Comparison of ENCODE assay signal across 9 cellular contexts in the genomic region with DNA sequence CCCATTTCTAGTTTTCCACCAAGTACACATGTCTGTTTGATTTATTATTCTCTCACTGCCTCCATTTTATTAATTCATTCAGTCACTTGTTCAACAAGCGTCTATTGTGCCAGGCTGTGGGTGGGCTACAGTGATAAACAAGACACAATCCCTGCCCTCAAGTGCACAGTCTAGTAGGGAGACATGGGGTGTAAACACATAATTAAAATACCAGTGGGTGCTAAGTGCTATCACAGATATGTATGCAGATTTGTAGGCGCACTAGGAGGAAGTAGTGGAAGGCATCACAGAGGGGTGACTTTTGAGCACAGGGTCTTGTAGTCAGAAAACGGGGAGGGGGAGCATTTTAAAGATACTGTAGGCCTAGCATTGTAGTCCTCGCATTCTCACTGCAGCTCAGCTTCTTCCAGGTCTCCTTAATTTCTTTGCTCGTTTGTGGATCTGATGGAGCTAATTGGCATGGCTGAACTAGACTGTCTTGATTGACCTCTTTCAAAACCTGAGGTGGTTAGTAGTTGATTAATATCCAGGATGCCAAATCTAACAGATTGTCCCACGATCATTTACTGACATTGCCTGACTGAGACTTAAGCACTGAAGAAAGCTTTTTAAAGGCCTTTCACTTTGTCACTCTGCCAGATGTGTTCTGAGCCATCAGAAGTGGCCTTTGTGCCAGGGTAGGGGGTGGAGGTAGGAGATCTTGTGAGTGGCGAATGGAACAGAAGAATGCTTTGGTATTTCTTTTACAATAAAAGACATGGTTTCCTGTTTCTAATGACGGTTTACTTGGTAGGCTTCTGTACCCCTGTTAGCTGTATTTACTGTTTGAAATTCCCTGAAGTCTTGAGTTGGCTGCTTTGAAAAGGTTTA.
A peak's percentile ranks its signal among the peaks of the same experiment; 100 is the strongest.
DNase-seq lines count a peak whose midpoint lies in the region; ATAC-seq, FAIRE-seq and TF ChIP-seq lines count a peak whose summit lies in the region.
"Had no signal": no experiment of that assay in that cellular context is flagged by ENCODE, and none has a peak within 500 bp of the region (broad histone marks: within the 10 kb centered on the region; RNA-seq: fewer than 3 reads in every experiment).

No MANE protein-coding gene starts in this region.

- peaks cover 74% of the 10 kb centered on the region for H3K4me1 Mint-ChIP-seq in astrocyte (ENCODE audit: low read depth, unreplicated experiment)

- POLR2A ChIA-PET in A549 (lab: Yijun Ruan, JAX) = no interaction called here

- H3K4me3 Mint-ChIP-seq in astrocyte (ENCODE audit: unreplicated experiment) = peak overlapping the region; percentile 63

- no peak overlapping the region for H4K91ac ChIP-seq in mesenchymal stem cell (ENCODE audit: low read length)

- peaks cover 19% of the 10 kb centered on the region for H3K79me1 ChIP-seq in mesenchymal stem cell (replicated peaks; ENCODE audit: low read length, poor library complexity, severe bottlenecking)

- no peak for DNase-seq in A549 (ENCODE audit: low read depth in 1 of 2, low spot score in 1 of 2)
- DNase-seq in astrocyte (ENCODE audit: low read depth) = peak; percentile 31
- no peak for DNase-seq in mesenchymal stem cell
- DNase-seq in NCI-H2171 (lab: John Stamatoyannopoulos, UW) = no peak
- DNase-seq: stimulated activated CD8-positive, alpha-beta memory T cell treated with anti-CD3 and anti-CD28 coated beads, Interleukin-4, amount 100 ng/mL, for 48 hours had no signal

- ATAC-seq in A549 (no peak), HG03196 (IDR thresholded peaks at IDR 0.05; ENCODE audit: unreplicated experiment) (no peak), GM19455 (IDR thresholded peaks at IDR 0.05; ENCODE audit: unreplicated experiment) (no peak), HG02938 (IDR thresholded peaks at IDR 0.05; ENCODE audit: unreplicated experiment) (no peak)

- no peak for FAIRE-seq in A549 (lab: Jason Lieb, UNC)
- FAIRE-seq in astrocyte (lab: Jason Lieb, UNC) = no peak

- no peak overlapping the region for H3K18ac ChIP-seq in mesenchymal stem cell (ENCODE audit: low read depth in 1 of 2, low read length in 2 of 2)

- H4K8ac ChIP-seq in mesenchymal stem cell (ENCODE audit: low read length) = no peak overlapping the region

- H3K27me3 ChIP-seq in HUES64 (ENCODE audit: insufficient read depth, low read length) (no peaks in the 10 kb centered on the region), astrocyte (ENCODE audit: insufficient read depth, low read length) (no peaks in the 10 kb centered on the region), mesenchymal stem cell (ENCODE audit: control insufficient read depth in 1 of 2, insufficient read depth in 1 of 2, low read length in 2 of 2) (no peaks in the 10 kb centered on the region)

- H3K4ac ChIP-seq in mesenchymal stem cell (ENCODE audit: low read depth in 1 of 2, low read length in 2 of 2) = no peak overlapping the region

- peak overlapping the region; percentile 100 for H3K27ac Mint-ChIP-seq in astrocyte (ENCODE audit: unreplicated experiment)

- H3K9me3 ChIP-seq in A549 (no peaks in the 10 kb centered on the region), HUES64 (ENCODE audit: insufficient read depth, low read depth, low read length) (no peaks in the 10 kb centered on the region), astrocyte (ENCODE audit: insufficient read depth, low read depth, low read length) (no peaks in the 10 kb centered on the region), mesenchymal stem cell (ENCODE audit: control insufficient read depth, low read length) (no peaks in the 10 kb centered on the region)

- TF ChIP-seq EP300 in A549 (IDR thresholded peaks at IDR 0.05) = no peak

- no peak overlapping the region for H2BK15ac ChIP-seq in mesenchymal stem cell (ENCODE audit: low read depth, poor library complexity, severe bottlenecking)

- no peaks in the 10 kb centered on the region for H3K36me3 Mint-ChIP-seq in astrocyte (ENCODE audit: low read depth, unreplicated experiment)

- no peak overlapping the region for H2BK120ac ChIP-seq in mesenchymal stem cell (ENCODE audit: low read depth, low read length)

- H3K36me3 ChIP-seq in HUES64 (ENCODE audit: insufficient read depth, low read length) (peaks cover 5% of the 10 kb centered on the region; the same call in 1 of the 2 replicates), astrocyte (ENCODE audit: insufficient read depth, low read length) (no peaks in the 10 kb centered on the region), mesenchymal stem cell (ENCODE audit: control insufficient read depth in 1 of 2, insufficient read depth in 2 of 2, low read depth in 1 of 2, low read length in 2 of 2) (peaks cover 0 to 9% of the 10 kb centered on the region in 2 experiments)

- H3K79me2 ChIP-seq in astrocyte (ENCODE audit: insufficient read depth, low read length) = peaks cover 63% of the 10 kb centered on the region

- peak overlapping the region; percentile 23; the same call in 1 of the 2 replicates for H3K9ac ChIP-seq in HUES64 (ENCODE audit: low read depth, low read length)
- peak overlapping the region; percentile 41 for H3K9ac ChIP-seq in astrocyte (ENCODE audit: low read length)
- H3K9ac ChIP-seq in mesenchymal stem cell (ENCODE audit: low read length) = no peak overlapping the region

- H3K14ac ChIP-seq in mesenchymal stem cell (ENCODE audit: low read length in 2 of 2) = no peak overlapping the region

- 74% methylated on average over 8 of the region's 8 CpGs for WGBS in A549 (ENCODE audit: missing lambda C conversion rate)
- 57% methylated on average over 8 of the region's 8 CpGs for WGBS in HUES64
- 65% methylated on average over 8 of the region's 8 CpGs for WGBS in mesenchymal stem cell

- no peak for TF ChIP-seq RAD21 in A549 (conservative IDR thresholded peaks at IDR 0.05 in 1 of 2, IDR thresholded peaks at IDR 0.05 in 1 of 2)

- no peak overlapping the region for H3K4me3 ChIP-seq in A549
- H3K4me3 ChIP-seq in HUES64 (ENCODE audit: low read length) = peak overlapping the region; percentile 6; the same call in 1 of the 2 replicates
- peak overlapping the region; percentile 10 for H3K4me3 ChIP-seq in astrocyte (ENCODE audit: insufficient read depth, low read depth, low read length)
- no peak overlapping the region for H3K4me3 ChIP-seq in mesenchymal stem cell (ENCODE audit: insufficient read depth in 1 of 2, low read depth in 1 of 2, low read length in 2 of 2)

- no peak overlapping the region for H2BK5ac ChIP-seq in mesenchymal stem cell (ENCODE audit: low read depth, low read length, poor library complexity, severe bottlenecking)

- CTCF ChIA-PET in A549 (lab: Yijun Ruan, JAX) = interaction anchor here (1.0 to 2.9 kb wide), 5 partner anchors 15 to 117 kb away, joined by 3 to 16 read pairs (median 5); a partner anchor contains a TSS

- H3K9me3 Mint-ChIP-seq in astrocyte (ENCODE audit: unreplicated experiment) = no peaks in the 10 kb centered on the region

- H3K4me2 ChIP-seq in A549 (peak overlapping the region; percentile 36), astrocyte (ENCODE audit: low read length) (peak overlapping the region; percentile 75), mesenchymal stem cell (ENCODE audit: low read length, poor library complexity, severe bottlenecking) (no peak overlapping the region)

- H3K23ac ChIP-seq in mesenchymal stem cell (ENCODE audit: low read length in 2 of 2) = no peak overlapping the region

- H4K20me1 ChIP-seq in astrocyte (ENCODE audit: insufficient read depth, low read length) = no peaks in the 10 kb centered on the region

- peaks cover 47% of the 10 kb centered on the region for H3K4me1 ChIP-seq in A549
- H3K4me1 ChIP-seq in HUES64 (ENCODE audit: insufficient read depth, low read length) = peaks cover 50% of the 10 kb centered on the region
- peaks cover 34% of the 10 kb centered on the region for H3K4me1 ChIP-seq in astrocyte (ENCODE audit: insufficient read depth, low read length)
- H3K4me1 ChIP-seq in mesenchymal stem cell (ENCODE audit: control insufficient read depth, insufficient read depth, low read depth, low read length) = peaks cover 12% of the 10 kb centered on the region

- no peaks in the 10 kb centered on the region for H3K27me3 Mint-ChIP-seq in astrocyte (ENCODE audit: low read depth, unreplicated experiment)

- peak overlapping the region; percentile 91 for H2AK5ac ChIP-seq in mesenchymal stem cell (ENCODE audit: low read length, severe bottlenecking)

- TF ChIP-seq CTCF in A549 (IDR thresholded peaks at IDR 0.05) = no peak
- TF ChIP-seq CTCF in astrocyte (IDR thresholded peaks at IDR 0.05; ENCODE audit: insufficient read depth, low read depth, low read length) = no peak

- H3K27ac ChIP-seq in A549 (peak overlapping the region in 1 of 2 experiments; percentile 60; a peak in 2 of 6 replicates), HUES64 (ENCODE audit: low read depth, low read length) (peak overlapping the region; percentile 43), astrocyte (ENCODE audit: low read depth, low read length) (peak overlapping the region; percentile 89), mesenchymal stem cell (ENCODE audit: low read length, poor library complexity, severe bottlenecking) (peak overlapping the region; percentile 62)

- no peak for TF ChIP-seq POLR2A in A549 (IDR thresholded peaks at IDR 0.05; ENCODE audit: low read length)

- peak overlapping the region in 1 of 2 experiments; percentile 55 for H2BK12ac ChIP-seq in mesenchymal stem cell (ENCODE audit: low read length in 2 of 2)

- H2AFZ ChIP-seq in astrocyte (ENCODE audit: low read depth, low read length) (no peak overlapping the region), mesenchymal stem cell (ENCODE audit: low read depth, low read length) (no peak overlapping the region)

TF ChIP-seq in A549, 52 proteins besides CTCF, POLR2A, EP300 and RAD21:
- TF ChIP-seq FOSB (CRISPR knock-in tag; IDR thresholded peaks at IDR 0.05) = no peak
- no peak for TF ChIP-seq ZNF302 (CRISPR knock-in tag; IDR thresholded peaks at IDR 0.05)
TF ChIP-seq in A549: peak in this region for 0.

Comparison
In these comparisons a context has a peak if more than half of its experiments do, and no peak if none do; other contexts are left out.
1. H3K4me3 ChIP-seq: peak in HUES64 (single experiment) and astrocyte (single experiment); none in A549 (single experiment) and mesenchymal stem cell (0 of 2).